1 cellular context compared by ENCODE assay signal in genomic region chr1:51736702-51737101, GRCh38.
TF ChIP-seq lines count a peak whose summit lies in the region.

No MANE protein-coding gene starts in this region.

TF ChIP-seq in K562, 482 proteins besides CTCF, POLR2A, EP300 and RAD21 (continued from another document):
- peak; percentile 39; the same call in 1 of the 2 replicates for TF ChIP-seq PKNOX1 (IDR thresholded peaks at IDR 0.05)
- no peak for TF ChIP-seq GABPA (tag; conservative IDR thresholded peaks at IDR 0.05; ENCODE audit: low read depth)
- TF ChIP-seq DACH1 (IDR thresholded peaks at IDR 0.05; ENCODE audit: partially characterized antibody), result no peak
- no peak for TF ChIP-seq ZNF23 (CRISPR knock-in tag; IDR thresholded peaks at IDR 0.05)
- TF ChIP-seq HCFC1 (IDR thresholded peaks at IDR 0.05; ENCODE audit: low read depth, low read length), result no peak
- no peak for TF ChIP-seq NFYB (IDR thresholded peaks at IDR 0.05; ENCODE audit: extremely low read depth, insufficient read length)
- TF ChIP-seq, protein P1, sequence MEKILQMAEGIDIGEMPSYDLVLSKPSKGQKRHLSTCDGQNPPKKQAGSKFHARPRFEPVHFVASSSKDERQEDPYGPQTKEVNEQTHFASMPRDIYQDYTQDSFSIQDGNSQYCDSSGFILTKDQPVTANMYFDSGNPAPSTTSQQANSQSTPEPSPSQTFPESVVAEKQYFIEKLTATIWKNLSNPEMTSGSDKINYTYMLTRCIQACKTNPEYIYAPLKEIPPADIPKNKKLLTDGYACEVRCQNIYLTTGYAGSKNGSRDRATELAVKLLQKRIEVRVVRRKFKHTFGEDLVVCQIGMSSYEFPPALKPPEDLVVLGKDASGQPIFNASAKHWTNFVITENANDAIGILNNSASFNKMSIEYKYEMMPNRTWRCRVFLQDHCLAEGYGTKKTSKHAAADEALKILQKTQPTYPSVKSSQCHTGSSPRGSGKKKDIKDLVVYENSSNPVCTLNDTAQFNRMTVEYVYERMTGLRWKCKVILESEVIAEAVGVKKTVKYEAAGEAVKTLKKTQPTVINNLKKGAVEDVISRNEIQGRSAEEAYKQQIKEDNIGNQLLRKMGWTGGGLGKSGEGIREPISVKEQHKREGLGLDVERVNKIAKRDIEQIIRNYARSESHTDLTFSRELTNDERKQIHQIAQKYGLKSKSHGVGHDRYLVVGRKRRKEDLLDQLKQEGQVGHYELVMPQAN (IDR thresholded peaks at IDR 0.05; ENCODE audit: borderline replicate concordance), result no peak
- TF ChIP-seq SMARCB1 (IDR thresholded peaks at IDR 0.05; ENCODE audit: insufficient read length, low read depth), result peak; percentile 74
- no peak for TF ChIP-seq PRMT5 (CRISPR knock-in tag; IDR thresholded peaks at IDR 0.05)
- TF ChIP-seq, protein P2, sequence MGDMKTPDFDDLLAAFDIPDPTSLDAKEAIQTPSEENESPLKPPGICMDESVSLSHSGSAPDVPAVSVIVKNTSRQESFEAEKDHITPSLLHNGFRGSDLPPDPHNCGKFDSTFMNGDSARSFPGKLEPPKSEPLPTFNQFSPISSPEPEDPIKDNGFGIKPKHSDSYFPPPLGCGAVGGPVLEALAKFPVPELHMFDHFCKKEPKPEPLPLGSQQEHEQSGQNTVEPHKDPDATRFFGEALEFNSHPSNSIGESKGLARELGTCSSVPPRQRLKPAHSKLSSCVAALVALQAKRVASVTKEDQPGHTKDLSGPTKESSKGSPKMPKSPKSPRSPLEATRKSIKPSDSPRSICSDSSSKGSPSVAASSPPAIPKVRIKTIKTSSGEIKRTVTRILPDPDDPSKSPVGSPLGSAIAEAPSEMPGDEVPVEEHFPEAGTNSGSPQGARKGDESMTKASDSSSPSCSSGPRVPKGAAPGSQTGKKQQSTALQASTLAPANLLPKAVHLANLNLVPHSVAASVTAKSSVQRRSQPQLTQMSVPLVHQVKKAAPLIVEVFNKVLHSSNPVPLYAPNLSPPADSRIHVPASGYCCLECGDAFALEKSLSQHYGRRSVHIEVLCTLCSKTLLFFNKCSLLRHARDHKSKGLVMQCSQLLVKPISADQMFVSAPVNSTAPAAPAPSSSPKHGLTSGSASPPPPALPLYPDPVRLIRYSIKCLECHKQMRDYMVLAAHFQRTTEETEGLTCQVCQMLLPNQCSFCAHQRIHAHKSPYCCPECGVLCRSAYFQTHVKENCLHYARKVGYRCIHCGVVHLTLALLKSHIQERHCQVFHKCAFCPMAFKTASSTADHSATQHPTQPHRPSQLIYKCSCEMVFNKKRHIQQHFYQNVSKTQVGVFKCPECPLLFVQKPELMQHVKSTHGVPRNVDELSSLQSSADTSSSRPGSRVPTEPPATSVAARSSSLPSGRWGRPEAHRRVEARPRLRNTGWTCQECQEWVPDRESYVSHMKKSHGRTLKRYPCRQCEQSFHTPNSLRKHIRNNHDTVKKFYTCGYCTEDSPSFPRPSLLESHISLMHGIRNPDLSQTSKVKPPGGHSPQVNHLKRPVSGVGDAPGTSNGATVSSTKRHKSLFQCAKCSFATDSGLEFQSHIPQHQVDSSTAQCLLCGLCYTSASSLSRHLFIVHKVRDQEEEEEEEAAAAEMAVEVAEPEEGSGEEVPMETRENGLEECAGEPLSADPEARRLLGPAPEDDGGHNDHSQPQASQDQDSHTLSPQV (IDR thresholded peaks at IDR 0.05), result peak; percentile 38; the same call in 1 of the 2 replicates
- no peak for TF ChIP-seq U2AF2 (optimal IDR thresholded peaks at IDR 0.05; ENCODE audit: low read depth, low read length)
- TF ChIP-seq BACH1 (tag; IDR thresholded peaks at IDR 0.05), result no peak
- no peak for TF ChIP-seq CAMTA2 (CRISPR knock-in tag; conservative IDR thresholded peaks at IDR 0.05)
- no peak for TF ChIP-seq ZNF277 (CRISPR knock-in tag; IDR thresholded peaks at IDR 0.05; ENCODE audit: borderline replicate concordance)
- peak; percentile 24; the same call in 1 of the 2 replicates for TF ChIP-seq C11orf30 (IDR thresholded peaks at IDR 0.05; ENCODE audit: low read depth)
- peak; percentile 56 for TF ChIP-seq FOSL1 (tag; conservative IDR thresholded peaks at IDR 0.05)
- TF ChIP-seq SRSF1 (IDR thresholded peaks at IDR 0.05; ENCODE audit: low read depth, low read length), result no peak
- peak; percentile 20; the same call in 1 of the 2 replicates for TF ChIP-seq NCOR1 (IDR thresholded peaks at IDR 0.05)
- 0 out of 2 replicates have a peak, but pooled peaks have one; percentile 21 for TF ChIP-seq LEF1 (IDR thresholded peaks at IDR 0.05)
- TF ChIP-seq, protein P3, sequence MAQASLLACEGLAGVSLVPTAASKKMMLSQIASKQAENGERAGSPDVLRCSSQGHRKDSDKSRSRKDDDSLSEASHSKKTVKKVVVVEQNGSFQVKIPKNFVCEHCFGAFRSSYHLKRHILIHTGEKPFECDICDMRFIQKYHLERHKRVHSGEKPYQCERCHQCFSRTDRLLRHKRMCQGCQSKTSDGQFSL (CRISPR knock-in tag; IDR thresholded peaks at IDR 0.05), result no peak
- TF ChIP-seq, protein P3 (tag; IDR thresholded peaks at IDR 0.05), result no peak
- TF ChIP-seq TAF9B (IDR thresholded peaks at IDR 0.05; ENCODE audit: partially characterized antibody), result no peak
- TF ChIP-seq GTF2B (IDR thresholded peaks at IDR 0.05; ENCODE audit: extremely low read depth, insufficient read length), result no peak
- no peak for TF ChIP-seq RFX5 (IDR thresholded peaks at IDR 0.05; ENCODE audit: low read depth, low read length)
- TF ChIP-seq, protein P4, sequence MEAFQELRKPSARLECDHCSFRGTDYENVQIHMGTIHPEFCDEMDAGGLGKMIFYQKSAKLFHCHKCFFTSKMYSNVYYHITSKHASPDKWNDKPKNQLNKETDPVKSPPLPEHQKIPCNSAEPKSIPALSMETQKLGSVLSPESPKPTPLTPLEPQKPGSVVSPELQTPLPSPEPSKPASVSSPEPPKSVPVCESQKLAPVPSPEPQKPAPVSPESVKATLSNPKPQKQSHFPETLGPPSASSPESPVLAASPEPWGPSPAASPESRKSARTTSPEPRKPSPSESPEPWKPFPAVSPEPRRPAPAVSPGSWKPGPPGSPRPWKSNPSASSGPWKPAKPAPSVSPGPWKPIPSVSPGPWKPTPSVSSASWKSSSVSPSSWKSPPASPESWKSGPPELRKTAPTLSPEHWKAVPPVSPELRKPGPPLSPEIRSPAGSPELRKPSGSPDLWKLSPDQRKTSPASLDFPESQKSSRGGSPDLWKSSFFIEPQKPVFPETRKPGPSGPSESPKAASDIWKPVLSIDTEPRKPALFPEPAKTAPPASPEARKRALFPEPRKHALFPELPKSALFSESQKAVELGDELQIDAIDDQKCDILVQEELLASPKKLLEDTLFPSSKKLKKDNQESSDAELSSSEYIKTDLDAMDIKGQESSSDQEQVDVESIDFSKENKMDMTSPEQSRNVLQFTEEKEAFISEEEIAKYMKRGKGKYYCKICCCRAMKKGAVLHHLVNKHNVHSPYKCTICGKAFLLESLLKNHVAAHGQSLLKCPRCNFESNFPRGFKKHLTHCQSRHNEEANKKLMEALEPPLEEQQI (IDR thresholded peaks at IDR 0.05), result peak; percentile 62; the same call in 1 of the 2 replicates
- no peak for TF ChIP-seq HNRNPK (IDR thresholded peaks at IDR 0.05; ENCODE audit: low read depth, low read length, poor library complexity, severe bottlenecking)
- no peak for TF ChIP-seq CREBBP (IDR thresholded peaks at IDR 0.05; ENCODE audit: low read depth, low read length)
